In genomic region chr3:192802957-192803899, GRCh38 we compare ENCODE assay signal across 8 cellular contexts.
DNase-seq lines count a peak whose midpoint lies in the region; ATAC-seq, FAIRE-seq and TF ChIP-seq lines count a peak whose summit lies in the region.

No MANE protein-coding gene starts in this region.

- H3K27me3 ChIP-seq in Caco-2 (replicated peaks; ENCODE audit: control insufficient read depth, insufficient read depth, low read length) = no peaks in the 10 kb centered on the region

- H3K27me3 Mint-ChIP-seq in Caco-2 (ENCODE audit: insufficient read depth, unreplicated experiment) (no peaks in the 10 kb centered on the region), T-cell (no peaks in the 10 kb centered on the region)

- no peak overlapping the region for H3K27ac Mint-ChIP-seq in Caco-2 (ENCODE audit: unreplicated experiment)
- H3K27ac Mint-ChIP-seq in T-cell = no peak overlapping the region

- CTCF ChIA-PET in Caco-2 (lab: Charles Lee) (interaction anchor here (1.0 to 1.5 kb wide), 2 partner anchors 10 to 11 kb away, joined by 3 read pairs; no protein-coding TSS in a partner anchor), T-cell (lab: Charles Lee) (interaction anchor here in 1 of 2 donors (1.0 to 1.3 kb wide), 3 partner anchors 13 to 239 kb away, joined by 3 read pairs; no protein-coding TSS in a partner anchor)

- H3K4me1 Mint-ChIP-seq in Caco-2 (ENCODE audit: low read depth, unreplicated experiment) (no peaks in the 10 kb centered on the region), T-cell (no peaks in the 10 kb centered on the region)

- TF ChIP-seq CTCF in Caco-2 (IDR thresholded peaks at IDR 0.05; ENCODE audit: insufficient read depth in 1 of 2, low read depth in 1 of 2, low read length in 1 of 2, severe bottlenecking in 1 of 2, unreplicated experiment in 1 of 2) = peak; percentile 45 to 61

- no peaks in the 10 kb centered on the region for H3K9me3 ChIP-seq in Caco-2

- H3K4me3 Mint-ChIP-seq in Caco-2 (ENCODE audit: unreplicated experiment) (no peak overlapping the region), T-cell (no peak overlapping the region)

- BruUV-seq in Caco-2 (replicated peaks; lab: Mats Ljungman, UMichigan) = no TSS peak

- ATAC-seq in GM21381 (IDR thresholded peaks at IDR 0.05; ENCODE audit: unreplicated experiment) (peak; percentile 58), SK-N-SH treated with all-trans-retinoic acid at 6 μM for 48 hours (peak; percentile 89), T-cell (replicated peaks in 1 of 4) (no peak), GM21529 (IDR thresholded peaks at IDR 0.05; ENCODE audit: unreplicated experiment) (no peak)

- no peak overlapping the region for H3K4me3 ChIP-seq in Caco-2 (ENCODE audit: low read depth, low read length)

- intact Hi-C loops in Caco-2 (cut with micrococcal nuclease; ENCODE audit: unreplicated experiment) = loop anchor here (1.0 kb wide), 2 partner anchors 237 to 336 kb away; no protein-coding TSS in a partner anchor

- peak; percentile 74 for FAIRE-seq in frontal cortex (lab: Jason Lieb, UNC)

- no peaks in the 10 kb centered on the region for H3K4me1 ChIP-seq in Caco-2

- H3K36me3 Mint-ChIP-seq in Caco-2 (ENCODE audit: insufficient read depth, unreplicated experiment) (peaks cover 6% of the 10 kb centered on the region), T-cell (peaks cover 6% of the 10 kb centered on the region)

- POLR2A ChIA-PET in Caco-2 (lab: Charles Lee) = no interaction called here
- POLR2A ChIA-PET in T-cell (lab: Charles Lee) = no interaction called here

- no peaks in the 10 kb centered on the region for H3K36me3 ChIP-seq in Caco-2 (ENCODE audit: control insufficient read depth, insufficient read depth, low read length)

- DNase-seq in Caco-2 (peak in 1 of 2 experiments; percentile 25), NAMALWA (ENCODE audit: low spot score) (peak; percentile 51), frontal cortex (ENCODE audit: low spot score in 2 of 2) (peak in 1 of 2 donors; percentile 43), renal cortical epithelial cell (ENCODE audit: low read depth) (peak; percentile 69), T-cell (no peak)

- H3K9me3 Mint-ChIP-seq in Caco-2 (ENCODE audit: unreplicated experiment) = no peaks in the 10 kb centered on the region
- H3K9me3 Mint-ChIP-seq in T-cell = no peaks in the 10 kb centered on the region

TF ChIP-seq in SK-N-SH treated with all-trans-retinoic acid at 6 μM for 48 hours, 23 proteins besides CTCF, POLR2A, EP300 and RAD21:
- no peak for TF ChIP-seq OSR1 (CRISPR knock-in tag; IDR thresholded peaks at IDR 0.05)

Comparison
In these comparisons a context has a peak if more than half of its experiments do, and no peak if none do; other contexts are left out.
1. DNase-seq: peak in NAMALWA (single experiment) and renal cortical epithelial cell (single experiment); none in T-cell (0 of 34).
2. ATAC-seq: peak in GM21381 (single experiment) and SK-N-SH treated with all-trans-retinoic acid at 6 μM for 48 hours (single experiment); none in T-cell (0 of 4) and GM21529 (single experiment).